Comparison of ENCODE assay signal across 19 cellular contexts in genomic region chr12:46480282-46480681, GRCh38.
"Had no signal": no experiment of that assay in that cellular context is flagged by ENCODE, and none has a peak within 500 bp of the region (broad histone marks: within the 10 kb centered on the region; RNA-seq: fewer than 3 reads in every experiment).

No MANE protein-coding gene starts in this region.

- H3K27ac ChIP-seq: heart right ventricle, neutrophil, spleen, tibial artery, upper lobe of left lung, uterus had no signal

- H3K36me3 ChIP-seq: heart right ventricle, neutrophil, spleen, tibial artery, upper lobe of left lung, uterus had no signal

- H3K27me3 ChIP-seq: heart right ventricle, neutrophil, spleen, tibial artery, upper lobe of left lung, uterus had no signal

- H3K4me3 ChIP-seq: heart right ventricle, mucosa of descending colon, spleen, tibial artery, upper lobe of left lung, uterus had no signal

- ATAC-seq: esophagus mucosa; heart right ventricle; left lobe of liver; mucosa of descending colon; naive thymus-derived CD8-positive, alpha-beta T cell; sciatic nerve; stimulated activated memory B cell treated with anti-CD40 and anti-IgM and Interleukin-4, amounts not matched to agents 10 μg/mL and 1 μg/mL and 100 μg/mL, for 72 hours had no signal

- H3K4me1 ChIP-seq: upper lobe of left lung, uterus had no signal

- DNase-seq: effector CD4-positive, alpha-beta T cell; endodermal cell; heart right ventricle; hypothalamus; mucosa of descending colon; naive thymus-derived CD8-positive, alpha-beta T cell; posterior cingulate gyrus; spleen; stimulated activated CD4-positive, alpha-beta T cell treated with anti-CD3 and anti-CD28 coated beads, Interleukin-15, amount 100 ng/mL, for 24 hours; stimulated activated CD4-positive, alpha-beta T cell treated with anti-CD3 and anti-CD28 coated beads, Interleukin-1b, Interleukin-23, amount 100 ng/mL, for 48 hours; stimulated activated CD4-positive, alpha-beta T cell treated with anti-CD3 and anti-CD28 coated beads, Interleukin-4, amount 100 ng/mL, for 24 hours; tibial artery; upper lobe of left lung; uterus had no signal

- H3K9me3 ChIP-seq: heart right ventricle, mucosa of descending colon, neutrophil, spleen, tibial artery, upper lobe of left lung, uterus had no signal
